29 cellular contexts compared by ENCODE assay signal in genomic region chr17:65518256-65518655, GRCh38. TPM values are rescaled to one million over a fixed set of nuclear protein-coding genes. Genes with fewer than 3 reads are reported as not detected.
A peak's percentile ranks its signal among the peaks of the same experiment; 100 is the strongest.
DNase-seq lines count a peak whose midpoint lies in the region; ATAC-seq and TF ChIP-seq lines count a peak whose summit lies in the region.
"Had no signal": no experiment of that assay in that cellular context is flagged by ENCODE, and none has a peak within 500 bp of the region (broad histone marks: within the 10 kb centered on the region; RNA-seq: fewer than 3 reads in every experiment).

No MANE protein-coding gene starts in this region.

- no peaks in the 10 kb centered on the region for H4K20me1 ChIP-seq in IMR-90 (ENCODE audit: insufficient read depth, low read length)
- H4K20me1 ChIP-seq: BLaER1 treated with 17β-estradiol and CSF1 and Interleukin-3, amounts not matched to agents 10 nM and 100 nM had no signal

- H2AK5ac ChIP-seq in IMR-90 (ENCODE audit: low read depth, low read length): no peak overlapping the region

- no peak overlapping the region for H3K4me3 ChIP-seq in IMR-90 (ENCODE audit: insufficient read depth, low read depth, low read length)
- H3K4me3 ChIP-seq in astrocyte of the spinal cord (ENCODE audit: low read depth, low read length): no peak overlapping the region
- H3K4me3 ChIP-seq: BLaER1 treated with 17β-estradiol and CSF1 and Interleukin-3, amounts not matched to agents 10 nM and 100 nM; body of pancreas; left ventricle myocardium inferior; right lobe of liver; stomach; thyroid gland had no signal

- in situ Hi-C loops in IMR-90 (cut with MboI; ENCODE audit: low sequenced_read_pairs): no loop called here
- in situ Hi-C loops in astrocyte of the spinal cord (cut with HindIII; ENCODE audit: low sequenced_read_pairs): no loop called here
- in situ Hi-C loops in ACHN (cut with HindIII; ENCODE audit: low pct_ligation_motif_present, low pct_unique_long_range_greater_than_20kb, low sequenced_read_pairs): no loop called here

- no peak overlapping the region for H3K4ac ChIP-seq in IMR-90 (ENCODE audit: low read depth, low read length)

- H3K27me3 ChIP-seq in IMR-90 (ENCODE audit: control insufficient read depth, insufficient read depth, low read length): peaks cover 14% of the 10 kb centered on the region
- H3K27me3 ChIP-seq: body of pancreas, right lobe of liver, stomach, thyroid gland had no signal

- H3K9ac ChIP-seq in IMR-90 (ENCODE audit: low read depth, low read length): no peak overlapping the region
- H3K9ac ChIP-seq: BLaER1 treated with 17β-estradiol and CSF1 and Interleukin-3, amounts not matched to agents 10 nM and 100 nM had no signal

- H3K4me1 ChIP-seq in IMR-90 (ENCODE audit: control insufficient read depth, insufficient read depth, low read length): peaks cover 6% of the 10 kb centered on the region; the same call in 1 of the 2 replicates
- H3K4me1 ChIP-seq: left ventricle myocardium inferior, right lobe of liver had no signal

- no peaks in the 10 kb centered on the region for H3K79me1 ChIP-seq in IMR-90 (ENCODE audit: low read depth in 1 of 2, low read length in 2 of 2)

- H2BK20ac ChIP-seq in IMR-90 (ENCODE audit: low read depth, low read length): no peak overlapping the region

- no CpG with 5 or more reads among the region's 2 CpGs for whole genome bisulfite sequencing in IMR-90 (ENCODE audit: extremely low coverage in 2 of 2, insufficient read length in 1 of 2), 2 experiments

- no peak for TF ChIP-seq POLR2A in IMR-90 (IDR thresholded peaks at IDR 0.05; ENCODE audit: low read depth, low read length)

- no TSS peak for BruUV-seq in IMR-90 (replicated peaks; lab: Mats Ljungman, UMichigan)

- no peak for ATAC-seq in IMR-90 (ENCODE audit: low read depth)
- no peak for ATAC-seq in GM21737 (IDR thresholded peaks at IDR 0.05; ENCODE audit: unreplicated experiment)
- ATAC-seq: activated CD4-positive, CD25-positive, alpha-beta regulatory T cell treated with anti-CD3 and anti-CD28 coated beads, Interleukin-2, amount 50 U/mL, for 24 hours; activated naive CD8-positive, alpha-beta T cell treated with anti-CD3 and anti-CD28 coated beads, Interleukin-2, amount 50 U/mL, for 24 hours; activated T-cell treated with anti-CD3 and anti-CD28 coated beads, Interleukin-2, amount 50 U/mL, for 72 hours; body of pancreas; HCT116; right lobe of liver had no signal

- H2AFZ ChIP-seq in IMR-90 (replicated peaks; ENCODE audit: low read length, poor library complexity): no peak overlapping the region

- H3K56ac ChIP-seq in IMR-90 (ENCODE audit: extremely low read depth, insufficient read depth, low read length): no peak overlapping the region; the same call in 1 of the 2 replicates

- H4K91ac ChIP-seq in IMR-90 (ENCODE audit: insufficient read depth, low read depth, low read length): no peak overlapping the region

- no peak overlapping the region for H3K18ac ChIP-seq in IMR-90 (ENCODE audit: low read depth, low read length)

- TF ChIP-seq CTCF in IMR-90 (conservative IDR thresholded peaks at IDR 0.05; ENCODE audit: low read depth, low read length) (no peak), astrocyte of the spinal cord (IDR thresholded peaks at IDR 0.05; ENCODE audit: low read depth, low read length) (no peak)

- no peak overlapping the region for H3K14ac ChIP-seq in IMR-90 (replicated peaks; ENCODE audit: low read depth, low read length)

- intact Hi-C loops in IMR-90 (cut with micrococcal nuclease): no loop called here

- H2BK120ac ChIP-seq in IMR-90 (ENCODE audit: low read depth, low read length): no peak overlapping the region

- H2AK9ac ChIP-seq in IMR-90 (replicated peaks; ENCODE audit: low read depth, low read length, poor library complexity): peak overlapping the region; percentile 24

- H3K23ac ChIP-seq in IMR-90 (ENCODE audit: low read depth, low read length): no peak overlapping the region

- no peak overlapping the region for H2BK15ac ChIP-seq in IMR-90 (ENCODE audit: low read depth, low read length)

- no peak for TF ChIP-seq RAD21 in IMR-90 (IDR thresholded peaks at IDR 0.05; ENCODE audit: low read length)

- H4K5ac ChIP-seq in IMR-90 (ENCODE audit: low read depth, low read length): no peak overlapping the region

- H3K9me3 ChIP-seq in IMR-90 (ENCODE audit: control insufficient read depth, insufficient read depth, low read length): peaks cover 2% of the 10 kb centered on the region; the same call in 1 of the 2 replicates
- H3K9me3 ChIP-seq: body of pancreas, left ventricle myocardium inferior, right lobe of liver, stomach, thyroid gland had no signal

- no peak overlapping the region for H3K4me2 ChIP-seq in IMR-90 (ENCODE audit: low read depth, low read length)

- H3K9me1 ChIP-seq in IMR-90 (ENCODE audit: insufficient read depth, low read length): peaks cover 2% of the 10 kb centered on the region; the same call in 1 of the 2 replicates

- no peak overlapping the region for H3K27ac ChIP-seq in IMR-90 (ENCODE audit: insufficient read depth, low read length)
- H3K27ac ChIP-seq: BLaER1 treated with 17β-estradiol and CSF1 and Interleukin-3, amounts not matched to agents 10 nM and 100 nM; body of pancreas; left ventricle myocardium inferior; right lobe of liver; stomach; thyroid gland had no signal

- H4K8ac ChIP-seq in IMR-90 (ENCODE audit: low read depth in 2 of 2, low read length in 2 of 2): no peak overlapping the region

- no peaks in the 10 kb centered on the region for H3K36me3 ChIP-seq in IMR-90 (ENCODE audit: control insufficient read depth, insufficient read depth, low read length)
- H3K36me3 ChIP-seq: BLaER1 treated with 17β-estradiol and CSF1 and Interleukin-3, amounts not matched to agents 10 nM and 100 nM; left ventricle myocardium inferior; right lobe of liver; stomach; thyroid gland had no signal

- peak; percentile 70 for DNase-seq in AG08396 (ENCODE audit: low spot score)
- DNase-seq in IMR-90: peak; percentile 50
- peak; percentile 22 for DNase-seq in astrocyte of the spinal cord (ENCODE audit: low read depth, low spot score)
- DNase-seq in iPS-NIHi7 (ENCODE audit: extremely low spot score): peak; percentile 3
- DNase-seq in ACHN: no peak
- no peak for DNase-seq in SK-N-DZ (ENCODE audit: low spot score)
- no peak for DNase-seq in central memory CD4-positive, alpha-beta T cell
- DNase-seq: activated CD4-positive, alpha-beta T cell treated with anti-CD3 and anti-CD28 coated beads, Interleukin-2, amount 50 U/mL, for 48 hours; activated naive CD8-positive, alpha-beta T cell treated with anti-CD3 and anti-CD28 coated beads, Interleukin-2, amount 50 U/mL, for 24 hours; activated T-cell treated with anti-CD3 and anti-CD28 coated beads, Interleukin-2, amount 50 U/mL, for 72 hours; body of pancreas; DMS153; left ventricle myocardium inferior; mesendoderm; NCI-H1092; NCI-H1694 treated with DMSO at 0.1 percent for 48 hours; NCI-H2171 treated with DMSO at 0.1 percent for 48 hours; NCI-H510A treated with DMSO at 0.1 percent for 48 hours; OCI-M1; right lobe of liver; stimulated activated CD4-positive, alpha-beta T cell treated with anti-CD3 and anti-CD28 coated beads, Interleukin-12 subunit alpha, Interleukin-12 subunit beta, amount 100 ng/mL, for 4 hours; stimulated activated CD4-positive, alpha-beta T cell treated with anti-CD3 and anti-CD28 coated beads, Interleukin-2, amount 100 ng/mL, for 48 hours; stomach; T-helper 2 cell; thyroid gland had no signal

- H2BK5ac ChIP-seq in IMR-90 (ENCODE audit: low read depth, low read length, poor library complexity, severe bottlenecking): no peak overlapping the region

- POLR2A ChIA-PET in IMR-90 (lab: Charles Lee; ENCODE audit: unreplicated experiment): no interaction called here

- dilution Hi-C loops in IMR-90 (cut with HindIII; ENCODE audit: low sequenced_read_pairs, unreplicated experiment): no loop called here

- CTCF ChIA-PET in IMR-90 (lab: Yijun Ruan, JAX): no interaction called here

TF ChIP-seq in IMR-90, 13 proteins besides CTCF, POLR2A, EP300 and RAD21:
- TF ChIP-seq USF2 (IDR thresholded peaks at IDR 0.05; ENCODE audit: low read depth, low read length) (peak; percentile 74), RCOR1 (IDR thresholded peaks at IDR 0.05; ENCODE audit: insufficient replicate concordance, low read length) (no peak)

RNA-seq across cellular contexts. Expression of gene AXIN2, which starts 43.2 kb away (rescaled TPM):
- total RNA-seq in IMR-90 (2012; rRNA removed): 1.8 and 1.9 TPM in 2 replicates
- 0.91 and 0.99 TPM in 2 replicates for polyA plus RNA-seq in IMR-90 (2012; rRNA removed)
- 1.0 TPM in 2 replicates for polyA plus RNA-seq in IMR-90 (2012; cell fraction: cytosol; rRNA removed)
- 2.3 and 2.4 TPM in 2 replicates for polyA plus RNA-seq in IMR-90 (2012; cell fraction: nucleus; rRNA removed; ENCODE audit: low replicate concordance)
- 8.4 and 10.5 TPM in 2 replicates for polyA plus RNA-seq in SK-N-DZ (2014; cell fraction: cytosol; rRNA removed)
- polyA plus RNA-seq in SK-N-DZ (2014; cell fraction: nucleus; rRNA removed): 13.5 and 15.1 TPM in 2 replicates

Comparison
In these comparisons a context has a peak if more than half of its experiments do, and no peak if none do; other contexts are left out.
1. DNase-seq: peak in AG08396 (single experiment), IMR-90 (single experiment), astrocyte of the spinal cord (single experiment) and iPS-NIHi7 (single experiment); none in ACHN (single experiment), SK-N-DZ (single experiment) and central memory CD4-positive, alpha-beta T cell (single experiment).